In genomic region chr3:40524222-40524570, GRCh38 we compare ENCODE assay signal across 8 cellular contexts. TPM values are rescaled to one million over a fixed set of nuclear protein-coding genes. Genes with fewer than 3 reads are reported as not detected.
DNase-seq lines count a peak whose midpoint lies in the region; ATAC-seq, FAIRE-seq and TF ChIP-seq lines count a peak whose summit lies in the region.

No MANE protein-coding gene starts in this region.

- FAIRE-seq in HepG2 (lab: Jason Lieb, UNC), result no peak

- H3K9ac ChIP-seq in HepG2 (ENCODE audit: insufficient read depth, low read depth, low read length), result peak overlapping the region; percentile 98

- no peak for TF ChIP-seq POLR2A in HepG2 (IDR thresholded peaks at IDR 0.05; ENCODE audit: insufficient read depth in 1 of 2, low read depth in 2 of 2, low read length in 2 of 2)

- H3K4me3 ChIP-seq in ascending aorta (peak overlapping the region; percentile 83 to 88), HepG2 (replicated peaks in 1 of 3; ENCODE audit: insufficient read depth in 1 of 3, low read depth in 2 of 3, low read length in 3 of 3) (peak overlapping the region; percentile 98 to 99 (median 99)), tibial artery (peak overlapping the region; percentile 60 to 94)

- CTCF ChIA-PET in HepG2 (lab: Yijun Ruan, JAX; ENCODE audit: low intra/inter-chr PET ratio, low total read pairs), result no interaction called here

- TF ChIP-seq EP300 in HepG2 (IDR thresholded peaks at IDR 0.05; ENCODE audit: low read depth in 2 of 2, low read length in 2 of 2) (no peak), HepG2 (CRISPR knock-in tag; IDR thresholded peaks at IDR 0.05; ENCODE audit: borderline replicate concordance) (no peak)

- H3K9me3 ChIP-seq in ascending aorta (peaks cover 0 to 1% of the 10 kb centered on the region in 2 donors), HepG2 (ENCODE audit: low read length) (no peaks in the 10 kb centered on the region), tibial artery (no peaks in the 10 kb centered on the region)

- H2AFZ ChIP-seq in HepG2 (ENCODE audit: low read length), result no peak overlapping the region

- intact Hi-C loops in ascending aorta (cut with DNase I) (loop anchor here (1.0 to 2.0 kb wide), 4 partner anchors 18 to 71 kb away; partner anchors contain the start of genes RPL14, ZNF619 and ZNF620), HepG2 (cut with micrococcal nuclease; ENCODE audit: unreplicated experiment) (loop anchor here (1.0 to 2.0 kb wide), 2 partner anchors 19 to 67 kb away; partner anchors contain the start of gene RPL14), tibial artery (cut with DNase I; ENCODE audit: low total_unique reads) (no loop called here)

- DNase-seq in ascending aorta (ENCODE audit: low spot score in 2 of 2), result no peak
- no peak for DNase-seq in HepG2 (ENCODE audit: low spot score)
- no peak for DNase-seq in tibial artery
- no peak for DNase-seq in GM10266 (ENCODE audit: extremely low spot score)
- no peak for DNase-seq in ecto neural progenitor cell (ENCODE audit: low spot score)
- DNase-seq in NCI-H1436 treated with DMSO at 0.1 percent for 48 hours (lab: John Stamatoyannopoulos, UW), result no peak

- peak overlapping the region; percentile 92 for H3K4me2 ChIP-seq in HepG2 (ENCODE audit: low read depth, low read length)

- BruUV-seq in HepG2 (replicated peaks; lab: Mats Ljungman, UMichigan), result TSS peak; percentile 95

- H3K27me3 ChIP-seq in ascending aorta (no peaks in the 10 kb centered on the region), HepG2 (ENCODE audit: control insufficient read depth in 1 of 2, insufficient read depth in 2 of 2, low read length in 2 of 2) (no peaks in the 10 kb centered on the region; a peak in 1 of 5 replicates), tibial artery (no peaks in the 10 kb centered on the region)

- H3K27ac ChIP-seq in ascending aorta (peak overlapping the region; percentile 79 to 91), HepG2 (ENCODE audit: extremely low read length, insufficient read depth, low read length) (peak overlapping the region; percentile 86), tibial artery (peak overlapping the region; percentile 79 to 90)

- ATAC-seq in GM18508 (IDR thresholded peaks at IDR 0.05; ENCODE audit: insufficient read depth, unreplicated experiment) (peak; percentile 27), HG03175 (IDR thresholded peaks at IDR 0.05; ENCODE audit: unreplicated experiment) (peak; percentile 27), HepG2 (no peak)

- peaks cover 34% of the 10 kb centered on the region for H3K79me2 ChIP-seq in HepG2 (ENCODE audit: insufficient read depth, low read length)

- in situ Hi-C loops in HepG2 (cut with HindIII; ENCODE audit: extremely low pct_ligation_motif_present, low pct_unique_long_range_greater_than_20kb), result no loop called here

- no peak for TF ChIP-seq CTCF in ascending aorta (IDR thresholded peaks at IDR 0.05)
- no peak for TF ChIP-seq CTCF in HepG2 (CRISPR knock-in tag; IDR thresholded peaks at IDR 0.05)
- no peak for TF ChIP-seq CTCF in tibial artery (IDR thresholded peaks at IDR 0.05)
- TF ChIP-seq CTCF in GM10266 (IDR thresholded peaks at IDR 0.05; ENCODE audit: control insufficient read depth, insufficient read depth, low read depth, missing control alignments), result no peak

- no peak for TF ChIP-seq RAD21 in HepG2 (CRISPR knock-in tag; IDR thresholded peaks at IDR 0.05)

- peaks cover 0 to 7% of the 10 kb centered on the region in 2 donors for H3K4me1 ChIP-seq in ascending aorta
- peaks cover 34% of the 10 kb centered on the region for H3K4me1 ChIP-seq in HepG2 (ENCODE audit: insufficient read depth, low read length)
- H3K4me1 ChIP-seq in tibial artery, result peaks cover 0 to 16% (median 7%) of the 10 kb centered on the region in 4 donors

- no peaks in the 10 kb centered on the region for H4K20me1 ChIP-seq in HepG2 (ENCODE audit: insufficient read depth, low read length)

- 21% methylated on average over 5 of the region's 5 CpGs for WGBS in HepG2 (ENCODE audit: low lambda C conversion rate)

- POLR2A ChIA-PET in HepG2 (lab: Yijun Ruan, JAX), result interaction anchor here (0.9 to 5.8 kb wide), 9 partner anchors 11 to 73 kb away, joined by 3 to 119 read pairs (median 5); partner anchors contain the start of genes RPL14, ZNF619 and ZNF620

- H3K36me3 ChIP-seq in ascending aorta (peaks cover 8 to 33% of the 10 kb centered on the region in 2 donors), HepG2 (replicated peaks in 1 of 2; ENCODE audit: control insufficient read depth in 1 of 2, insufficient read depth in 2 of 2, low read length in 2 of 2) (peaks cover 4 to 17% of the 10 kb centered on the region in 2 experiments; a peak in 3 of 5 replicates), tibial artery (peaks cover 21 to 29% (median 24%) of the 10 kb centered on the region in 3 donors)

RNA-seq across cellular contexts. Expression of gene ZNF621, which starts 0.6 kb away (rescaled TPM):
- total RNA-seq in ascending aorta (8.2 TPM), HepG2 (2016; rRNA removed; fragmentation: Illumina TruSeq; extraction: Trizol) (13.2 and 16.5 TPM in 2 replicates)
- total RNA-seq in HepG2 (2016; cell fraction: cytosol; rRNA removed; fragmentation: Illumina TruSeq; extraction: Trizol; ENCODE audit: low read depth), result 3.2 and 3.4 TPM in 2 replicates
- total RNA-seq in HepG2 (2016; cell fraction: insoluble cytoplasmic fraction; rRNA removed; fragmentation: Illumina TruSeq; extraction: Trizol), result 13.8 and 14.0 TPM in 2 replicates
- total RNA-seq in HepG2 (2016; cell fraction: membrane; rRNA removed; fragmentation: Illumina TruSeq; extraction: Trizol), result 9.6 and 9.9 TPM in 2 replicates
- total RNA-seq in HepG2 (2016; cell fraction: nucleus; rRNA removed; fragmentation: Illumina TruSeq; extraction: Trizol), result 16.1 and 19.4 TPM in 2 replicates
- 14.9 and 15.4 TPM in 2 replicates for polyA plus RNA-seq in HepG2 (2011; rRNA removed)
- 6.3 and 9.1 TPM in 2 replicates for polyA plus RNA-seq in HepG2 (2011; cell fraction: cytosol; rRNA removed)
- polyA plus RNA-seq in HepG2 (2011; cell fraction: nucleus; rRNA removed), result 19.1 and 31.2 TPM in 2 replicates
- polyA plus RNA-seq in HepG2 (2012), result 12.2 and 13.7 TPM in 2 replicates
- polyA plus RNA-seq in HepG2 (2016; cell fraction: cytosol; fragmentation: Illumina TruSeq; extraction: Trizol; ENCODE audit: low read depth), result 2.8 and 4.0 TPM in 2 replicates
- polyA plus RNA-seq in HepG2 (2016; cell fraction: insoluble cytoplasmic fraction; fragmentation: Illumina TruSeq; extraction: Trizol; ENCODE audit: low read depth), result 12.8 and 13.5 TPM in 2 replicates
- 6.7 and 7.0 TPM in 2 replicates for polyA plus RNA-seq in HepG2 (2016; cell fraction: membrane; fragmentation: Illumina TruSeq; extraction: Trizol; ENCODE audit: low read depth)
- polyA plus RNA-seq in HepG2 (2016; cell fraction: nucleus; fragmentation: Illumina TruSeq; extraction: Trizol; ENCODE audit: insufficient read depth, low read depth), result 39.5 and 40.4 TPM in 2 replicates
- 12.0 and 16.1 TPM in 2 replicates for polyA minus RNA-seq in HepG2 (2011; rRNA and poly(A)+ RNA removed; ENCODE audit: low replicate concordance)
- 9.0 and 10.0 TPM in 2 replicates for polyA minus RNA-seq in HepG2 (2011; cell fraction: cytosol; rRNA and poly(A)+ RNA removed)
- polyA minus RNA-seq in HepG2 (2011; cell fraction: nucleus; rRNA and poly(A)+ RNA removed), result 27.0 and 37.2 TPM in 2 replicates

RNA-seq across cellular contexts. Expression of gene ZNF620, which starts 18.4 kb away (rescaled TPM):
- not detected for total RNA-seq in ascending aorta
- total RNA-seq in HepG2 (2016; rRNA removed; fragmentation: Illumina TruSeq; extraction: Trizol), result 12.2 and 16.3 TPM in 2 replicates
- total RNA-seq in HepG2 (2016; cell fraction: cytosol; rRNA removed; fragmentation: Illumina TruSeq; extraction: Trizol; ENCODE audit: low read depth), result 1.7 and 2.7 TPM in 2 replicates
- total RNA-seq in HepG2 (2016; cell fraction: insoluble cytoplasmic fraction; rRNA removed; fragmentation: Illumina TruSeq; extraction: Trizol), result 12.6 and 17.8 TPM in 2 replicates
- 7.8 and 9.2 TPM in 2 replicates for total RNA-seq in HepG2 (2016; cell fraction: membrane; rRNA removed; fragmentation: Illumina TruSeq; extraction: Trizol)
- total RNA-seq in HepG2 (2016; cell fraction: nucleus; rRNA removed; fragmentation: Illumina TruSeq; extraction: Trizol), result 6.7 and 8.5 TPM in 2 replicates
- polyA plus RNA-seq in HepG2 (2011; rRNA removed), result 2.3 TPM in 2 replicates
- polyA plus RNA-seq in HepG2 (2011; cell fraction: cytosol; rRNA removed), result 1.9 and 2.1 TPM in 2 replicates
- polyA plus RNA-seq in HepG2 (2011; cell fraction: nucleus; rRNA removed), result 2.3 and 2.8 TPM in 2 replicates
- 1.8 and 2.9 TPM in 2 replicates for polyA plus RNA-seq in HepG2 (2012)
- polyA plus RNA-seq in HepG2 (2016; cell fraction: cytosol; fragmentation: Illumina TruSeq; extraction: Trizol; ENCODE audit: low read depth), result 0.79 and 0.89 TPM in 2 replicates
- polyA plus RNA-seq in HepG2 (2016; cell fraction: insoluble cytoplasmic fraction; fragmentation: Illumina TruSeq; extraction: Trizol; ENCODE audit: low read depth), result 8.3 and 9.0 TPM in 2 replicates
- polyA plus RNA-seq in HepG2 (2016; cell fraction: membrane; fragmentation: Illumina TruSeq; extraction: Trizol; ENCODE audit: low read depth), result 3.1 TPM in 2 replicates
- 5.5 and 7.0 TPM in 2 replicates for polyA plus RNA-seq in HepG2 (2016; cell fraction: nucleus; fragmentation: Illumina TruSeq; extraction: Trizol; ENCODE audit: insufficient read depth, low read depth)
- polyA minus RNA-seq in HepG2 (2011; rRNA and poly(A)+ RNA removed; ENCODE audit: low replicate concordance), result 0.16 and 1.7 TPM in 2 replicates
- polyA minus RNA-seq in HepG2 (2011; cell fraction: cytosol; rRNA and poly(A)+ RNA removed), result 3.1 and 3.7 TPM in 2 replicates
- polyA minus RNA-seq in HepG2 (2011; cell fraction: nucleus; rRNA and poly(A)+ RNA removed), result 5.2 and 8.2 TPM in 2 replicates

RNA-seq across cellular contexts. Expression of gene ZNF619, which starts 47.3 kb away (rescaled TPM):
- total RNA-seq in ascending aorta (1.4 TPM), HepG2 (2016; rRNA removed; fragmentation: Illumina TruSeq; extraction: Trizol) (4.9 and 5.2 TPM in 2 replicates)
- 0.40 and 0.88 TPM in 2 replicates for total RNA-seq in HepG2 (2016; cell fraction: cytosol; rRNA removed; fragmentation: Illumina TruSeq; extraction: Trizol; ENCODE audit: low read depth)
- 4.5 and 5.1 TPM in 2 replicates for total RNA-seq in HepG2 (2016; cell fraction: insoluble cytoplasmic fraction; rRNA removed; fragmentation: Illumina TruSeq; extraction: Trizol)
- 1.6 and 1.8 TPM in 2 replicates for total RNA-seq in HepG2 (2016; cell fraction: membrane; rRNA removed; fragmentation: Illumina TruSeq; extraction: Trizol)
- total RNA-seq in HepG2 (2016; cell fraction: nucleus; rRNA removed; fragmentation: Illumina TruSeq; extraction: Trizol), result 4.0 and 5.1 TPM in 2 replicates
- 0.83 and 1.0 TPM in 2 replicates for polyA plus RNA-seq in HepG2 (2011; rRNA removed)
- 0.83 and 0.95 TPM in 2 replicates for polyA plus RNA-seq in HepG2 (2011; cell fraction: cytosol; rRNA removed)
- 1.5 and 1.9 TPM in 2 replicates for polyA plus RNA-seq in HepG2 (2011; cell fraction: nucleus; rRNA removed)
- polyA plus RNA-seq in HepG2 (2012), result 0.97 and 1.1 TPM in 2 replicates
- polyA plus RNA-seq in HepG2 (2016; cell fraction: cytosol; fragmentation: Illumina TruSeq; extraction: Trizol; ENCODE audit: low read depth), result 0.11 and 0.15 TPM in 2 replicates
- polyA plus RNA-seq in HepG2 (2016; cell fraction: insoluble cytoplasmic fraction; fragmentation: Illumina TruSeq; extraction: Trizol; ENCODE audit: low read depth), result 2.4 TPM in 2 replicates
- polyA plus RNA-seq in HepG2 (2016; cell fraction: membrane; fragmentation: Illumina TruSeq; extraction: Trizol; ENCODE audit: low read depth), result 0.53 and 0.58 TPM in 2 replicates
- polyA plus RNA-seq in HepG2 (2016; cell fraction: nucleus; fragmentation: Illumina TruSeq; extraction: Trizol; ENCODE audit: insufficient read depth, low read depth), result 2.7 and 3.1 TPM in 2 replicates
- 4.6 and 6.5 TPM in 2 replicates for polyA minus RNA-seq in HepG2 (2011; rRNA and poly(A)+ RNA removed; ENCODE audit: low replicate concordance)
- 2.4 and 2.9 TPM in 2 replicates for polyA minus RNA-seq in HepG2 (2011; cell fraction: cytosol; rRNA and poly(A)+ RNA removed)
- 5.2 and 5.3 TPM in 2 replicates for polyA minus RNA-seq in HepG2 (2011; cell fraction: nucleus; rRNA and poly(A)+ RNA removed)
